ENCODE assay signal across 17 cellular contexts in the genomic region with DNA sequence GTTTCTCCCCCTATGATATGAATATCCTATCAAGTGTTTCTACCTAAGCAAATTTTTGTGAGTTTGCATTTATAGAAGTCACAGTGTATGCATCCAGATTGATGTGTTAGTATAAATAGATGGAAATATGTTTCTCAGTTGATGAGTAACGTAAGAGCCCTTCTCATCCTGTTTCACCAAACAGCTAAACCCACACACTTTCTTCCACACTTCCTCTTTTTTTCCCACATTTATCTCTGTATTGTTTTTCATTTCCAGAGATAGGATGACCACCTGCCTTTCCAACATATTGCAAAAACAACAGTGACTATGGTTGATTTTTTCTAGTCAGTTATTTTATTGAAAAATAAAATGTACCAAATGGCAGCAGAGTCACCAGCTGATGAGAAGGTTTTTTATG.
"Had no signal": no experiment of that assay in that cellular context is flagged by ENCODE, and none has a peak within 500 bp of the region (broad histone marks: within the 10 kb centered on the region; RNA-seq: fewer than 3 reads in every experiment).

No MANE protein-coding gene starts in this region.

- H3K36me3 Mint-ChIP-seq: activated CD4-positive, alpha-beta memory T cell treated with anti-CD3 and anti-CD28 coated beads for 36 hours; natural killer cell treated with Interleukin-12 subunit alpha and Interleukin-12 subunit beta and Interleukin-15 and Interleukin-18, amount 100 ng/mL, for 72 hours; type B pancreatic cell had no signal

- H3K27me3 Mint-ChIP-seq: activated CD4-positive, alpha-beta memory T cell treated with anti-CD3 and anti-CD28 coated beads for 36 hours; natural killer cell treated with Interleukin-12 subunit alpha and Interleukin-12 subunit beta and Interleukin-15 and Interleukin-18, amount 100 ng/mL, for 72 hours; progenitor cell of endocrine pancreas; type B pancreatic cell had no signal

- H3K27ac Mint-ChIP-seq: activated CD4-positive, alpha-beta memory T cell treated with anti-CD3 and anti-CD28 coated beads for 36 hours; activated naive CD4-positive, alpha-beta T cell treated with anti-CD3 and anti-CD28 coated beads for 36 hours; natural killer cell treated with Interleukin-12 subunit alpha and Interleukin-12 subunit beta and Interleukin-15 and Interleukin-18, amount 100 ng/mL, for 72 hours; progenitor cell of endocrine pancreas; type B pancreatic cell had no signal

- DNase-seq: activated CD4-positive, alpha-beta memory T cell treated with anti-CD3 and anti-CD28 coated beads for 36 hours; activated CD4-positive, alpha-beta T cell treated with anti-CD3 and anti-CD28 coated beads for 48 hours; activated effector memory CD4-positive, alpha-beta T cell treated with Interleukin-2 at 50 U/mL for 16 hours; activated naive CD4-positive, alpha-beta T cell treated with anti-CD3 and anti-CD28 coated beads for 36 hours; activated T-cell treated with anti-CD3 and anti-CD28 coated beads, Interleukin-2, amount 50 U/mL, for 48 hours; body of pancreas; heart left ventricle; islet precursor cell; left cardiac atrium; midbrain; retina; spleen; stimulated activated CD4-positive, alpha-beta T cell treated with anti-CD3 and anti-CD28 coated beads, Interleukin-4, amount 100 ng/mL, for 1 hour; stimulated activated naive CD4-positive, alpha-beta T cell had no signal

- H3K4me3 Mint-ChIP-seq: activated CD4-positive, alpha-beta memory T cell treated with anti-CD3 and anti-CD28 coated beads for 36 hours; activated naive CD4-positive, alpha-beta T cell treated with anti-CD3 and anti-CD28 coated beads for 36 hours; natural killer cell treated with Interleukin-12 subunit alpha and Interleukin-12 subunit beta and Interleukin-15 and Interleukin-18, amount 100 ng/mL, for 72 hours; type B pancreatic cell had no signal

- H3K9me3 Mint-ChIP-seq: activated naive CD4-positive, alpha-beta T cell treated with anti-CD3 and anti-CD28 coated beads for 36 hours had no signal
